In the genomic region with DNA sequence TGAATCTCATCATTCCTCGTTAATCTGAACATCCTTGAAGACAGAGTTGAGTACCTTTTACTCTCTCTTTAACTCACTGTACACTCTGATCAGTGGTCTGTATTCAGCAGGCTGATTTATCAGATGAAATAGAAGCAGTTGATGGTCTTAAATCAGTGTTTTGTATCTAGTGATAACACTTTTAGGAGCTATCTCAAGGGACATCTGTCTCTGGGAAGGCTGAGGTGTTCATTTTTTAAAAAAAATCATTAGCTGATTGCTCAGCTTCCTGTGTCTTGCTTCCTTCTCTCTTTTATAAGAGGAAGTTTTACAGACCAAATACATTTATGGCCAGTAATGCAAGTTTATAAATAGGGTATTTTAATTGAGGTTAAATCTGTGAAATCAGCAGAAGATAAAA, we compare ENCODE assay signal across 13 cellular contexts. TPM values are rescaled to one million over a fixed set of nuclear protein-coding genes. Genes with fewer than 3 reads are reported as not detected.
DNase-seq lines count a peak whose midpoint lies in the region; ATAC-seq lines count a peak whose summit lies in the region.
"Had no signal": no experiment of that assay in that cellular context is flagged by ENCODE, and none has a peak within 500 bp of the region (broad histone marks: within the 10 kb centered on the region; RNA-seq: fewer than 3 reads in every experiment).

No MANE protein-coding gene starts in this region.

- peak in 1 of 2 donors; percentile 54 for ATAC-seq in natural killer cell treated with Interleukin-12 subunit alpha and Interleukin-12 subunit beta and Interleukin-15 and Interleukin-18, amount 100 ng/mL, for 72 hours
- ATAC-seq in HG02885 (IDR thresholded peaks at IDR 0.05; ENCODE audit: poor library complexity, unreplicated experiment): no peak
- no peak for ATAC-seq in GM18868 (IDR thresholded peaks at IDR 0.05; ENCODE audit: unreplicated experiment)

- no peaks in the 10 kb centered on the region for H3K9me3 Mint-ChIP-seq in activated T-helper 1 cell treated with anti-CD3 and anti-CD28 coated beads, Interleukin-12 subunit alpha, Interleukin-12 subunit beta, Interleukin-2, Interleukin-4 antibody, amounts not matched to agents 30 ng/mL and 10 ng/mL and 1 ng/mL, durations not matched to agents 14 hours and 24 hours and 36 hours
- H3K9me3 Mint-ChIP-seq in natural killer cell treated with Interleukin-12 subunit alpha and Interleukin-12 subunit beta and Interleukin-15 and Interleukin-18, amount 100 ng/mL, for 72 hours: no peaks in the 10 kb centered on the region
- H3K9me3 Mint-ChIP-seq: nephron progenitor cell had no signal

- no peaks in the 10 kb centered on the region for H3K36me3 ChIP-seq in Karpas-422 (ENCODE audit: insufficient read depth, low read length)

- H2AFZ ChIP-seq in Karpas-422 (ENCODE audit: low read length): no peak overlapping the region

- no peaks in the 10 kb centered on the region for H3K79me2 ChIP-seq in Karpas-422 (ENCODE audit: low read length)

- H3K9ac ChIP-seq in Karpas-422 (ENCODE audit: low read length): no peak overlapping the region

- no peak overlapping the region for H3K4me3 Mint-ChIP-seq in activated T-helper 1 cell treated with anti-CD3 and anti-CD28 coated beads, Interleukin-12 subunit alpha, Interleukin-12 subunit beta, Interleukin-2, Interleukin-4 antibody, amounts not matched to agents 30 ng/mL and 10 ng/mL and 1 ng/mL, durations not matched to agents 14 hours and 24 hours and 36 hours
- H3K4me3 Mint-ChIP-seq in natural killer cell treated with Interleukin-12 subunit alpha and Interleukin-12 subunit beta and Interleukin-15 and Interleukin-18, amount 100 ng/mL, for 72 hours: peak overlapping the region; percentile 78
- H3K4me3 Mint-ChIP-seq: nephron progenitor cell had no signal

- DNase-seq in EH (ENCODE audit: low read depth): peak; percentile 32
- peak; percentile 43 for DNase-seq in Karpas-422
- DNase-seq in activated T-helper 1 cell treated with anti-CD3 and anti-CD28 coated beads, Interleukin-12 subunit alpha, Interleukin-12 subunit beta, Interleukin-2, Interleukin-4 antibody, amounts not matched to agents 30 ng/mL and 10 ng/mL and 1 ng/mL, durations not matched to agents 14 hours and 24 hours and 36 hours (ENCODE audit: low spot score): no peak
- DNase-seq in natural killer cell treated with Interleukin-12 subunit alpha and Interleukin-12 subunit beta and Interleukin-15 and Interleukin-18, amount 100 ng/mL, for 72 hours (ENCODE audit: low spot score): no peak
- DNase-seq in amniotic stem cell (lab: John Stamatoyannopoulos, UW): no peak
- no peak for DNase-seq in NCI-H526 (lab: John Stamatoyannopoulos, UW)
- DNase-seq: NCI-H187, nephron progenitor cell had no signal

- H4K20me1 ChIP-seq in Karpas-422 (ENCODE audit: insufficient read depth, low read depth, low read length): no peaks in the 10 kb centered on the region

- H3K36me3 Mint-ChIP-seq in activated T-helper 1 cell treated with anti-CD3 and anti-CD28 coated beads, Interleukin-12 subunit alpha, Interleukin-12 subunit beta, Interleukin-2, Interleukin-4 antibody, amounts not matched to agents 30 ng/mL and 10 ng/mL and 1 ng/mL, durations not matched to agents 14 hours and 24 hours and 36 hours (ENCODE audit: low read depth): peaks cover 5% of the 10 kb centered on the region
- no peaks in the 10 kb centered on the region for H3K36me3 Mint-ChIP-seq in natural killer cell treated with Interleukin-12 subunit alpha and Interleukin-12 subunit beta and Interleukin-15 and Interleukin-18, amount 100 ng/mL, for 72 hours
- H3K36me3 Mint-ChIP-seq: brain had no signal

- H3K27ac ChIP-seq in Karpas-422 (ENCODE audit: low read length): no peak overlapping the region

- intact Hi-C loops in activated T-helper 1 cell treated with anti-CD3 and anti-CD28 coated beads, Interleukin-12 subunit alpha, Interleukin-12 subunit beta, Interleukin-2, Interleukin-4 antibody, amounts not matched to agents 30 ng/mL and 10 ng/mL and 1 ng/mL, durations not matched to agents 14 hours and 24 hours and 36 hours (cut with micrococcal nuclease): no loop called here

- H3K4me1 Mint-ChIP-seq in activated T-helper 1 cell treated with anti-CD3 and anti-CD28 coated beads, Interleukin-12 subunit alpha, Interleukin-12 subunit beta, Interleukin-2, Interleukin-4 antibody, amounts not matched to agents 30 ng/mL and 10 ng/mL and 1 ng/mL, durations not matched to agents 14 hours and 24 hours and 36 hours (ENCODE audit: low read depth): peaks cover 27% of the 10 kb centered on the region
- peaks cover 24 to 25% of the 10 kb centered on the region in 2 donors for H3K4me1 Mint-ChIP-seq in natural killer cell treated with Interleukin-12 subunit alpha and Interleukin-12 subunit beta and Interleukin-15 and Interleukin-18, amount 100 ng/mL, for 72 hours (ENCODE audit: low read depth in 2 of 2)
- H3K4me1 Mint-ChIP-seq: brain, nephron progenitor cell had no signal

- no peaks in the 10 kb centered on the region for H3K27me3 ChIP-seq in Karpas-422 (ENCODE audit: low read length)

- no peaks in the 10 kb centered on the region for H3K27me3 Mint-ChIP-seq in activated T-helper 1 cell treated with anti-CD3 and anti-CD28 coated beads, Interleukin-12 subunit alpha, Interleukin-12 subunit beta, Interleukin-2, Interleukin-4 antibody, amounts not matched to agents 30 ng/mL and 10 ng/mL and 1 ng/mL, durations not matched to agents 14 hours and 24 hours and 36 hours (ENCODE audit: insufficient read depth)
- peaks cover 0 to 3% of the 10 kb centered on the region in 2 donors for H3K27me3 Mint-ChIP-seq in natural killer cell treated with Interleukin-12 subunit alpha and Interleukin-12 subunit beta and Interleukin-15 and Interleukin-18, amount 100 ng/mL, for 72 hours
- H3K27me3 Mint-ChIP-seq: brain had no signal

- H3K27ac Mint-ChIP-seq in activated T-helper 1 cell treated with anti-CD3 and anti-CD28 coated beads, Interleukin-12 subunit alpha, Interleukin-12 subunit beta, Interleukin-2, Interleukin-4 antibody, amounts not matched to agents 30 ng/mL and 10 ng/mL and 1 ng/mL, durations not matched to agents 14 hours and 24 hours and 36 hours: peak overlapping the region; percentile 68
- peak overlapping the region; percentile 89 to 95 for H3K27ac Mint-ChIP-seq in natural killer cell treated with Interleukin-12 subunit alpha and Interleukin-12 subunit beta and Interleukin-15 and Interleukin-18, amount 100 ng/mL, for 72 hours
- H3K27ac Mint-ChIP-seq: nephron progenitor cell had no signal

- no peaks in the 10 kb centered on the region for H3K9me2 ChIP-seq in Karpas-422 (replicated peaks; ENCODE audit: insufficient read depth, low read length)

- H3K9me3 ChIP-seq in Karpas-422 (ENCODE audit: low read length): no peaks in the 10 kb centered on the region

- H3K4me3 ChIP-seq in Karpas-422 (ENCODE audit: low read length): no peak overlapping the region
- H3K4me3 ChIP-seq: smooth muscle cell had no signal

- H3K4me1 ChIP-seq in Karpas-422 (ENCODE audit: low read length): peaks cover 5% of the 10 kb centered on the region

- H3K4me2 ChIP-seq in Karpas-422 (ENCODE audit: low read depth, low read length, poor library complexity, severe bottlenecking): no peak overlapping the region

RNA-seq across cellular contexts. Expression of a gene that starts 12.1 kb away (rescaled TPM):
- not detected in 2 replicates for total RNA-seq in Karpas-422 (2014; rRNA removed; shearing (Covaris generic); ENCODE audit: low replicate concordance)
- 0.15 TPM in 1 of 2 replicates, not detected in the other for total RNA-seq in activated T-helper 1 cell treated with anti-CD3 and anti-CD28 coated beads, Interleukin-12 subunit alpha, Interleukin-12 subunit beta, Interleukin-2, Interleukin-4 antibody, amounts not matched to agents 30 ng/mL and 10 ng/mL and 1 ng/mL, durations not matched to agents 14 hours and 24 hours and 36 hours
- not detected for total RNA-seq in natural killer cell treated with Interleukin-12 subunit alpha and Interleukin-12 subunit beta and Interleukin-15 and Interleukin-18, amount 100 ng/mL, for 72 hours
- total RNA-seq: T-helper 2 cell treated with Interferon-gamma antibody and Interleukin-4, amounts not matched to agents 100 ng/mL and 5 ng/mL, for 36 hours had no signal

RNA-seq across cellular contexts. Expression of a gene that starts 29.8 kb away (rescaled TPM):
- 25.3 and 31.0 TPM in 2 replicates for total RNA-seq in Karpas-422 (2014; rRNA removed; shearing (Covaris generic); ENCODE audit: low replicate concordance)
- 20.0 and 20.5 TPM in 2 replicates for total RNA-seq in activated T-helper 1 cell treated with anti-CD3 and anti-CD28 coated beads, Interleukin-12 subunit alpha, Interleukin-12 subunit beta, Interleukin-2, Interleukin-4 antibody, amounts not matched to agents 30 ng/mL and 10 ng/mL and 1 ng/mL, durations not matched to agents 14 hours and 24 hours and 36 hours
- 10 to 100 TPM; 19.2 to 27.3 TPM for total RNA-seq in natural killer cell treated with Interleukin-12 subunit alpha and Interleukin-12 subunit beta and Interleukin-15 and Interleukin-18, amount 100 ng/mL, for 72 hours

Comparison
In these comparisons a context has a peak if more than half of its experiments do, and no peak if none do; other contexts are left out.
1. DNase-seq: peak in EH (single experiment) and Karpas-422 (single experiment); none in activated T-helper 1 cell treated with anti-CD3 and anti-CD28 coated beads, Interleukin-12 subunit alpha, Interleukin-12 subunit beta, Interleukin-2, Interleukin-4 antibody, amounts not matched to agents 30 ng/mL and 10 ng/mL and 1 ng/mL, durations not matched to agents 14 hours and 24 hours and 36 hours (single experiment), natural killer cell treated with Interleukin-12 subunit alpha and Interleukin-12 subunit beta and Interleukin-15 and Interleukin-18, amount 100 ng/mL, for 72 hours (single experiment), amniotic stem cell (single experiment) and NCI-H526 (0 of 2).